ENCODE assay signal across 13 cellular contexts in the genomic region with DNA sequence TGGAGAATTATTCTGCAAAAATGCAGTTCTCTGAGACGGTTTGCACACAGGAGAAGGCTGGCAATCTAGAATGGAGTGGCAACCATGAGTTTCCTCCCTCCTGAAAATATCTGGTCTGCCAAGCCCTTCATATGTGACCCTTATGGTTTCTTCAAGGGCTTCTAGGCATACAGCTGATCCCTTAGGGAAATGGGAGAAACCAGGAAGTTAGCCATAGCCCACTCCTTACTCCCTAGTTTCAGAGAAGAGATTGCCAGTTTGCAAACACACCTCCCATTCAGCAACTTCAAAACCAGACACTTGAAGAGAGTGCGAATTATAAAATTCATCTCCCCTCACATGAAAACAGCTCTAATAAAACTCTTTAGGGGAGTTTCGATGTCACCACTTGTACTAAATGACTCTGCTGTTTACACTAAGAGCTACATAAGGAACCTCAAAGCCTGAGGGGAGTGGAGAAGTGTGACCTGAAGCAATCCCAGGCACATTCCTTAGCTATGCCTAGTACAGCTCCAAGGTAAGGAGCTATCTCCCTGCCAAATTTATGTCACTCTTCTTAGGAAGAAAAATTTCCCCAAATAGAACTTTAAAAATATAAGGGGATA. TPM values are rescaled to one million over a fixed set of nuclear protein-coding genes. Genes with fewer than 3 reads are reported as not detected.
DNase-seq lines count a peak whose midpoint lies in the region; ATAC-seq, FAIRE-seq and TF ChIP-seq lines count a peak whose summit lies in the region.
"Had no signal": no experiment of that assay in that cellular context is flagged by ENCODE, and none has a peak within 500 bp of the region (broad histone marks: within the 10 kb centered on the region; RNA-seq: fewer than 3 reads in every experiment).

No MANE protein-coding gene starts in this region.

- H3K4me1 Mint-ChIP-seq in type B pancreatic cell (ENCODE audit: unreplicated experiment): peaks cover 54% of the 10 kb centered on the region
- H3K4me1 Mint-ChIP-seq: activated naive CD4-positive, alpha-beta T cell treated with anti-CD3 and anti-CD28 coated beads, Interleukin-2, amount 50 U/mL, for 24 hours had no signal

- DNase-seq in SIG-M5 treated with dmso at 0.1 percent for 504 hours (lab: John Stamatoyannopoulos, UW; ENCODE audit: unreplicated experiment) (peak; percentile 16), SIG-M5 (lab: John Stamatoyannopoulos, UW) (no peak), bronchial epithelial cell (ENCODE audit: low read depth) (peak; percentile 86), left lung (no peak), type B pancreatic cell (ENCODE audit: extremely low spot score, unreplicated experiment) (no peak), NCI-H187 treated with DMSO at 0.1 percent for 48 hours (lab: John Stamatoyannopoulos, UW) (no peak), germinal center (ENCODE audit: low spot score) (no peak)
- DNase-seq: NCI-H510A treated with DMSO at 0.1 percent for 48 hours, ovary had no signal

- H3K27ac ChIP-seq in left lung: no peak overlapping the region
- H3K27ac ChIP-seq: ovary had no signal

- H3K4me3 ChIP-seq in bronchial epithelial cell (ENCODE audit: low read depth, low read length): no peak overlapping the region
- no peak overlapping the region for H3K4me3 ChIP-seq in left lung
- H3K4me3 ChIP-seq: ovary had no signal

- H3K27me3 Mint-ChIP-seq in type B pancreatic cell: peaks cover 2% of the 10 kb centered on the region

- no peaks in the 10 kb centered on the region for H3K4me1 ChIP-seq in left lung

- no peaks in the 10 kb centered on the region for H3K27me3 ChIP-seq in bronchial epithelial cell (ENCODE audit: control insufficient read depth, insufficient read depth, low read length)
- H3K27me3 ChIP-seq in left lung: peaks cover 0 to 3% of the 10 kb centered on the region in 2 donors
- H3K27me3 ChIP-seq: ovary had no signal

- TF ChIP-seq CTCF in bronchial epithelial cell (IDR thresholded peaks at IDR 0.05; ENCODE audit: insufficient read depth, low read length, severe bottlenecking) (no peak), left lung (IDR thresholded peaks at IDR 0.05) (no peak), type B pancreatic cell (conservative IDR thresholded peaks at IDR 0.05) (no peak)

- H3K9me3 Mint-ChIP-seq in type B pancreatic cell: no peaks in the 10 kb centered on the region
- H3K9me3 Mint-ChIP-seq: activated naive CD4-positive, alpha-beta T cell treated with anti-CD3 and anti-CD28 coated beads, Interleukin-2, amount 50 U/mL, for 24 hours had no signal

- peak; percentile 89 for ATAC-seq in left lung
- no peak for ATAC-seq in GM21360 (IDR thresholded peaks at IDR 0.05; ENCODE audit: unreplicated experiment)
- ATAC-seq: activated CD4-positive, CD25-positive, alpha-beta regulatory T cell treated with anti-CD3 and anti-CD28 coated beads, Interleukin-2, amount 50 U/mL, for 24 hours had no signal

- H3K36me3 ChIP-seq in bronchial epithelial cell (ENCODE audit: control insufficient read depth, insufficient read depth, low read length) (no peaks in the 10 kb centered on the region), left lung (no peaks in the 10 kb centered on the region)
- H3K36me3 ChIP-seq: ovary had no signal

- H3K27ac Mint-ChIP-seq in type B pancreatic cell: peak overlapping the region; percentile 58
- H3K27ac Mint-ChIP-seq: activated naive CD4-positive, alpha-beta T cell treated with anti-CD3 and anti-CD28 coated beads, Interleukin-2, amount 50 U/mL, for 24 hours had no signal

- FAIRE-seq in bronchial epithelial cell (lab: Jason Lieb, UNC): no peak
- FAIRE-seq: frontal cortex had no signal

- H3K4me3 Mint-ChIP-seq in type B pancreatic cell: peak overlapping the region; percentile 34
- H3K4me3 Mint-ChIP-seq: activated naive CD4-positive, alpha-beta T cell treated with anti-CD3 and anti-CD28 coated beads, Interleukin-2, amount 50 U/mL, for 24 hours had no signal

- intact Hi-C loops in left lung (cut with DNase I): no loop called here

- no peaks in the 10 kb centered on the region for H3K36me3 Mint-ChIP-seq in type B pancreatic cell
- H3K36me3 Mint-ChIP-seq: activated naive CD4-positive, alpha-beta T cell treated with anti-CD3 and anti-CD28 coated beads, Interleukin-2, amount 50 U/mL, for 24 hours had no signal

- no peaks in the 10 kb centered on the region for H3K9me3 ChIP-seq in left lung
- H3K9me3 ChIP-seq: ovary had no signal

RNA-seq across cellular contexts. Expression of gene LGR4, which starts 8.3 kb away (rescaled TPM):
- total RNA-seq in bronchial epithelial cell (12.3 and 17.4 TPM in 2 replicates), left lung (1 to 10 TPM; 4.0 to 6.9 TPM), type B pancreatic cell (ENCODE audit: low replicate concordance) (39.6 and 54.5 TPM in 2 replicates)

RNA-seq across cellular contexts. Expression of gene LIN7C, which starts 42.3 kb away (rescaled TPM):
- total RNA-seq in bronchial epithelial cell (93.7 and 100 TPM in 2 replicates), left lung (10 to 100 TPM; 25.7 to 31.5 TPM), type B pancreatic cell (ENCODE audit: low replicate concordance) (30.1 and 31.1 TPM in 2 replicates)

Comparison
In these comparisons a context has a peak if more than half of its experiments do, and no peak if none do; other contexts are left out.
1. DNase-seq: peak in SIG-M5 treated with dmso at 0.1 percent for 504 hours (single experiment) and bronchial epithelial cell (single experiment); none in SIG-M5 (single experiment), left lung (0 of 2), type B pancreatic cell (single experiment), NCI-H187 treated with DMSO at 0.1 percent for 48 hours (single experiment) and germinal center (single experiment).